In genomic region chr2:27721335-27721734, GRCh38 we compare ENCODE assay signal across 16 cellular contexts. TPM values are rescaled to one million over a fixed set of nuclear protein-coding genes. Genes with fewer than 3 reads are reported as not detected.
DNase-seq lines count a peak whose midpoint lies in the region; ATAC-seq, FAIRE-seq and TF ChIP-seq lines count a peak whose summit lies in the region.
"Had no signal": no experiment of that assay in that cellular context is flagged by ENCODE, and none has a peak within 500 bp of the region (broad histone marks: within the 10 kb centered on the region; RNA-seq: fewer than 3 reads in every experiment).

No MANE protein-coding gene starts in this region.

- H3K4me3 Mint-ChIP-seq in activated naive CD8-positive, alpha-beta T cell treated with anti-CD3 and anti-CD28 coated beads, Interleukin-2, amount 50 U/mL, for 24 hours, result no peak overlapping the region
- H3K4me3 Mint-ChIP-seq: CD4-positive, CD25-positive, alpha-beta regulatory T cell; stimulated activated naive CD8-positive, alpha-beta T cell treated with anti-CD3 and anti-CD28 coated beads, Interleukin-15, Interleukin-2, amounts not matched to agents 100 ng/mL and 50 ng/mL, for 24 hours had no signal

- H3K36me3 Mint-ChIP-seq in activated naive CD8-positive, alpha-beta T cell treated with anti-CD3 and anti-CD28 coated beads, Interleukin-2, amount 50 U/mL, for 24 hours (ENCODE audit: low read depth), result no peaks in the 10 kb centered on the region
- H3K36me3 Mint-ChIP-seq: CD4-positive, CD25-positive, alpha-beta regulatory T cell had no signal

- DNase-seq in A549 (ENCODE audit: low read depth in 1 of 2, low spot score in 1 of 2), result peak in 1 of 2 experiments; percentile 84
- DNase-seq in Daoy (ENCODE audit: low read depth), result peak; percentile 64
- DNase-seq in activated naive CD8-positive, alpha-beta T cell treated with anti-CD3 and anti-CD28 coated beads, Interleukin-2, amount 50 U/mL, for 24 hours, result peak; percentile 35
- peak; percentile 85 for DNase-seq in mesenteric fat pad (ENCODE audit: low spot score)
- DNase-seq in NCI-H1417 treated with DMSO at 0.1 percent for 48 hours (lab: John Stamatoyannopoulos, UW), result no peak
- no peak for DNase-seq in NOMO-1 (lab: John Stamatoyannopoulos, UW; ENCODE audit: unreplicated experiment in 2 of 2)
- DNase-seq in T-helper 1 cell, result no peak
- DNase-seq: amygdala; CD4-positive, CD25-positive, alpha-beta regulatory T cell; NCI-H446 treated with DMSO at 0.1 percent for 48 hours; stimulated activated CD4-positive, alpha-beta T cell treated with anti-CD3 and anti-CD28 coated beads, Interleukin-2, amount 100 ng/mL, for 48 hours had no signal

- peak overlapping the region; percentile 93 to 98 for H3K27ac ChIP-seq in A549
- H3K27ac ChIP-seq: prostate gland had no signal

- no peak for TF ChIP-seq RAD21 in A549 (conservative IDR thresholded peaks at IDR 0.05 in 1 of 2, IDR thresholded peaks at IDR 0.05 in 1 of 2)

- no peak for TF ChIP-seq POLR2A in A549 (IDR thresholded peaks at IDR 0.05; ENCODE audit: low read length)

- CTCF ChIA-PET in A549 (lab: Yijun Ruan, JAX), result interaction anchor here (1.2 to 14.1 kb wide), 7 partner anchors 8 to 732 kb away, joined by 3 to 167 read pairs (median 21); no protein-coding TSS in a partner anchor

- POLR2A ChIA-PET in A549 (lab: Yijun Ruan, JAX), result no interaction called here

- H3K27me3 Mint-ChIP-seq in activated naive CD8-positive, alpha-beta T cell treated with anti-CD3 and anti-CD28 coated beads, Interleukin-2, amount 50 U/mL, for 24 hours, result peaks cover 14% of the 10 kb centered on the region

- H3K4me2 ChIP-seq in A549, result peak overlapping the region; percentile 56

- peaks cover 35% of the 10 kb centered on the region for H3K4me1 Mint-ChIP-seq in activated naive CD8-positive, alpha-beta T cell treated with anti-CD3 and anti-CD28 coated beads, Interleukin-2, amount 50 U/mL, for 24 hours

- no peaks in the 10 kb centered on the region for H3K9me3 Mint-ChIP-seq in activated naive CD8-positive, alpha-beta T cell treated with anti-CD3 and anti-CD28 coated beads, Interleukin-2, amount 50 U/mL, for 24 hours
- H3K9me3 Mint-ChIP-seq: stimulated activated naive CD8-positive, alpha-beta T cell treated with anti-CD3 and anti-CD28 coated beads, Interleukin-15, Interleukin-2, amounts not matched to agents 100 ng/mL and 50 ng/mL, for 24 hours had no signal

- H3K4me3 ChIP-seq in A549, result no peak overlapping the region
- H3K4me3 ChIP-seq: HAP-1, prostate gland had no signal

- no peak for FAIRE-seq in A549 (lab: Jason Lieb, UNC)
- FAIRE-seq: G401.6 had no signal

- no peaks in the 10 kb centered on the region for H3K9me3 ChIP-seq in A549
- H3K9me3 ChIP-seq: HAP-1, prostate gland had no signal

- no peak for TF ChIP-seq CTCF in A549 (IDR thresholded peaks at IDR 0.05)

- H3K27ac Mint-ChIP-seq in activated naive CD8-positive, alpha-beta T cell treated with anti-CD3 and anti-CD28 coated beads, Interleukin-2, amount 50 U/mL, for 24 hours, result no peak overlapping the region
- H3K27ac Mint-ChIP-seq: CD4-positive, CD25-positive, alpha-beta regulatory T cell had no signal

- TF ChIP-seq EP300 in A549 (IDR thresholded peaks at IDR 0.05), result peak in 1 of 2 experiments; percentile 58; a peak in 2 of 5 replicates

- WGBS in A549 (ENCODE audit: missing lambda C conversion rate), result 9% methylated on average over 8 of the region's 8 CpGs

- ATAC-seq in A549 (peak; percentile 10 to 36; a peak in 4 of 6 replicates), GM19328 (IDR thresholded peaks at IDR 0.05; ENCODE audit: unreplicated experiment) (no peak)
- peak; percentile 56 for ATAC-seq in activated naive CD8-positive, alpha-beta T cell treated with anti-CD3 and anti-CD28 coated beads, Interleukin-2, amount 50 U/mL, for 24 hours

- peaks cover 80% of the 10 kb centered on the region for H3K4me1 ChIP-seq in A549
- H3K4me1 ChIP-seq: HAP-1, prostate gland had no signal

TF ChIP-seq in A549, 52 proteins besides CTCF, POLR2A, EP300 and RAD21 (continues in another document):
- TF ChIP-seq BHLHE40 (IDR thresholded peaks at IDR 0.05; ENCODE audit: low read depth, low read length) (no peak), NFE2L2 (conservative IDR thresholded peaks at IDR 0.05; ENCODE audit: low read length) (peak; percentile 47; the same call in 1 of the 2 replicates), CEBPB (IDR thresholded peaks at IDR 0.05) (peak in 1 of 2 experiments; percentile 33; a peak in 1 of 4 replicates), ELK1 (IDR thresholded peaks at IDR 0.05; ENCODE audit: low read depth, low read length) (no peak), GATA3 (IDR thresholded peaks at IDR 0.05; ENCODE audit: borderline replicate concordance) (0 out of 2 replicates have a peak, but pooled peaks have one; percentile 52), MAX (IDR thresholded peaks at IDR 0.05) (peak; percentile 82), REST (IDR thresholded peaks at IDR 0.05) (no peak), FOSL2 (IDR thresholded peaks at IDR 0.05) (peak; percentile 31; the same call in 1 of the 2 replicates), FOSL2 (CRISPR knock-in tag; IDR thresholded peaks at IDR 0.05) (peak; percentile 85), MAFK (IDR thresholded peaks at IDR 0.05; ENCODE audit: partially characterized antibody) (peak; percentile 80), ESRRA (IDR thresholded peaks at IDR 0.05; ENCODE audit: borderline replicate concordance, low read length) (peak; percentile 92; the same call in 1 of the 2 replicates), JUN (IDR thresholded peaks at IDR 0.05) (peak; percentile 25 to 59; a peak in 2 of 5 replicates)
- TF ChIP-seq, protein P1, sequence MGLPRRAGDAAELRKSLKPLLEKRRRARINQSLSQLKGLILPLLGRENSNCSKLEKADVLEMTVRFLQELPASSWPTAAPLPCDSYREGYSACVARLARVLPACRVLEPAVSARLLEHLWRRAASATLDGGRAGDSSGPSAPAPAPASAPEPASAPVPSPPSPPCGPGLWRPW (IDR thresholded peaks at IDR 0.05), result no peak

RNA-seq across cellular contexts. Expression of gene MRPL33, which starts 50.2 kb away (rescaled TPM):
- 171 and 287 TPM in 2 replicates for polyA plus RNA-seq in A549 (2011; rRNA removed)
- polyA plus RNA-seq in A549 (2012; cell fraction: cytosol; rRNA removed), result 89.0 and 108 TPM in 2 replicates
- polyA plus RNA-seq in A549 (2012; cell fraction: nucleus; rRNA removed), result 16.2 and 28.5 TPM in 2 replicates
- polyA plus RNA-seq in A549 (2017; fragmentation: RNase III; extraction: RNeasy Plus Mini Kit Qiagen cat#74134 plus additional on column Dnase treatment), result 492 to 595 TPM (median 497 TPM) in 3 replicates
- 11.8 and 17.2 TPM in 2 replicates for polyA minus RNA-seq in A549 (2011; rRNA and poly(A)+ RNA removed)
- 175 and 232 TPM in 2 replicates for total RNA-seq in Daoy (2014; rRNA removed; shearing (Covaris generic))
- 71.1 TPM for total RNA-seq in mesenteric fat pad

RNA-seq across cellular contexts. Expression of gene SLC4A1AP, which starts 57.6 kb away (rescaled TPM):
- 21.1 and 33.0 TPM in 2 replicates for polyA plus RNA-seq in A549 (2011; rRNA removed)
- 13.0 and 13.6 TPM in 2 replicates for polyA plus RNA-seq in A549 (2012; cell fraction: cytosol; rRNA removed)
- 18.0 and 18.2 TPM in 2 replicates for polyA plus RNA-seq in A549 (2012; cell fraction: nucleus; rRNA removed)
- polyA plus RNA-seq in A549 (2017; fragmentation: RNase III; extraction: RNeasy Plus Mini Kit Qiagen cat#74134 plus additional on column Dnase treatment), result 30.0 to 32.6 TPM (median 31.8 TPM) in 3 replicates
- polyA minus RNA-seq in A549 (2011; rRNA and poly(A)+ RNA removed), result 7.2 and 11.3 TPM in 2 replicates
- 46.3 and 51.6 TPM in 2 replicates for total RNA-seq in Daoy (2014; rRNA removed; shearing (Covaris generic))
- total RNA-seq in mesenteric fat pad, result 18.0 TPM

RNA-seq across cellular contexts. Expression of gene SUPT7L, which starts 57.9 kb away (rescaled TPM):
- polyA plus RNA-seq in A549 (2011; rRNA removed), result 67.0 and 73.1 TPM in 2 replicates
- 34.5 and 40.3 TPM in 2 replicates for polyA plus RNA-seq in A549 (2012; cell fraction: cytosol; rRNA removed)
- polyA plus RNA-seq in A549 (2012; cell fraction: nucleus; rRNA removed), result 43.4 and 61.7 TPM in 2 replicates
- polyA plus RNA-seq in A549 (2017; fragmentation: RNase III; extraction: RNeasy Plus Mini Kit Qiagen cat#74134 plus additional on column Dnase treatment), result 34.5 to 41.2 TPM (median 39.5 TPM) in 3 replicates
- 51.2 and 51.3 TPM in 2 replicates for polyA minus RNA-seq in A549 (2011; rRNA and poly(A)+ RNA removed)
- 19.3 and 21.6 TPM in 2 replicates for total RNA-seq in Daoy (2014; rRNA removed; shearing (Covaris generic))
- total RNA-seq in mesenteric fat pad, result 28.1 TPM

Comparison
In these comparisons a context has a peak if more than half of its experiments do, and no peak if none do; other contexts are left out.
1. DNase-seq: peak in Daoy (single experiment), activated naive CD8-positive, alpha-beta T cell treated with anti-CD3 and anti-CD28 coated beads, Interleukin-2, amount 50 U/mL, for 24 hours (single experiment) and mesenteric fat pad (single experiment); none in NCI-H1417 treated with DMSO at 0.1 percent for 48 hours (single experiment), NOMO-1 (0 of 2) and T-helper 1 cell (0 of 5).